In genomic region chr20:48115511-48115910, GRCh38 we compare ENCODE assay signal across 1 cellular context.
TF ChIP-seq lines count a peak whose summit lies in the region.

No MANE protein-coding gene starts in this region.

TF ChIP-seq in GM23338, 12 proteins besides CTCF, POLR2A, EP300 and RAD21 (continued from another document):
- no peak for TF ChIP-seq ZNF462 (CRISPR knock-in tag; IDR thresholded peaks at IDR 0.05)
- no peak for TF ChIP-seq CREB1 (CRISPR knock-in tag; IDR thresholded peaks at IDR 0.05; ENCODE audit: low read depth)
- TF ChIP-seq POLR2AphosphoS5 (IDR thresholded peaks at IDR 0.05; ENCODE audit: low read depth) = no peak
